Comparison of ENCODE assay signal across 9 cellular contexts in genomic region chr1:101200513-101200912, GRCh38. TPM values are rescaled to one million over a fixed set of nuclear protein-coding genes. Genes with fewer than 3 reads are reported as not detected.
DNase-seq lines count a peak whose midpoint lies in the region; ATAC-seq and TF ChIP-seq lines count a peak whose summit lies in the region.
"Had no signal": no experiment of that assay in that cellular context is flagged by ENCODE, and none has a peak within 500 bp of the region (broad histone marks: within the 10 kb centered on the region; RNA-seq: fewer than 3 reads in every experiment).

No MANE protein-coding gene starts in this region.

- no peaks in the 10 kb centered on the region for H3K36me3 ChIP-seq in GM23248 (ENCODE audit: low read depth)

- in situ Hi-C loops in GM23248 (cut with MboI), result no loop called here
- in situ Hi-C loops in G401 (cut with HindIII; ENCODE audit: low sequenced_read_pairs), result no loop called here

- H3K27ac Mint-ChIP-seq in activated CD4-positive, alpha-beta memory T cell treated with anti-CD3 and anti-CD28 coated beads for 36 hours, result peak overlapping the region; percentile 81

- no peaks in the 10 kb centered on the region for H3K9me3 ChIP-seq in GM23248 (ENCODE audit: low read depth)
- no peaks in the 10 kb centered on the region for H3K9me3 ChIP-seq in right cardiac atrium (ENCODE audit: control insufficient read depth, low read length)

- H2AFZ ChIP-seq in GM23248, result peak overlapping the region; percentile 84

- TF ChIP-seq CTCF in foreskin keratinocyte (conservative IDR thresholded peaks at IDR 0.05), result peak; percentile 5

- peak; percentile 99 for ATAC-seq in foreskin keratinocyte
- ATAC-seq in HG03432 (IDR thresholded peaks at IDR 0.05; ENCODE audit: unreplicated experiment), result no peak
- no peak for ATAC-seq in right cardiac atrium

- POLR2A ChIA-PET in activated CD4-positive, alpha-beta memory T cell treated with anti-CD3 and anti-CD28 coated beads for 36 hours (lab: Charles Lee), result interaction anchor here (3.7 to 3.9 kb wide), 3 partner anchors 22 to 91 kb away, joined by 17 to 109 read pairs (median 78); partner anchors contain the start of gene S1PR1

- H3K4me3 ChIP-seq in GM23248 (peak overlapping the region; percentile 32; the same call in 1 of the 2 replicates), right cardiac atrium (ENCODE audit: low read length) (no peak overlapping the region)

- no peaks in the 10 kb centered on the region for H3K9me2 ChIP-seq in GM23248 (ENCODE audit: insufficient read depth)

- H3K36me3 Mint-ChIP-seq in activated CD4-positive, alpha-beta memory T cell treated with anti-CD3 and anti-CD28 coated beads for 36 hours, result no peaks in the 10 kb centered on the region

- no peaks in the 10 kb centered on the region for H3K79me2 ChIP-seq in GM23248 (ENCODE audit: insufficient read depth)

- CTCF ChIA-PET in activated CD4-positive, alpha-beta memory T cell treated with anti-CD3 and anti-CD28 coated beads for 36 hours (lab: Charles Lee), result interaction anchor here (2.1 to 2.6 kb wide), 2 partner anchors 38 to 88 kb away, joined by 7 to 13 read pairs; no protein-coding TSS in a partner anchor

- H3K27me3 ChIP-seq in GM23248 (replicated peaks; ENCODE audit: insufficient read depth) (no peaks in the 10 kb centered on the region), foreskin keratinocyte (no peaks in the 10 kb centered on the region), right cardiac atrium (ENCODE audit: control insufficient read depth, insufficient read depth) (no peaks in the 10 kb centered on the region)

- peaks cover 41% of the 10 kb centered on the region for H3K4me1 ChIP-seq in GM23248 (ENCODE audit: insufficient read depth)
- peaks cover 18% of the 10 kb centered on the region for H3K4me1 ChIP-seq in foreskin keratinocyte
- peaks cover 8% of the 10 kb centered on the region for H3K4me1 ChIP-seq in right cardiac atrium (ENCODE audit: control insufficient read depth, insufficient read depth, low read length)

- no peak overlapping the region for H3K4me3 Mint-ChIP-seq in activated CD4-positive, alpha-beta memory T cell treated with anti-CD3 and anti-CD28 coated beads for 36 hours

- 0 out of 2 replicates have a peak, but pooled peaks cover 3% of the 10 kb centered on the region for H3F3A ChIP-seq in GM23248 (ENCODE audit: insufficient read depth)

- peak overlapping the region; percentile 54 for H3K9ac ChIP-seq in GM23248

- 3% methylated on average over 2 of the region's 2 CpGs for WGBS in GM23248 (ENCODE audit: low coverage in 1 of 2, low lambda C conversion rate in 2 of 2, missing lambda C conversion rate in 2 of 2), 2 experiments
- WGBS in right cardiac atrium, result 78% methylated on average over 2 of the region's 2 CpGs

- peak overlapping the region; percentile 67 for H3K4me2 ChIP-seq in GM23248 (ENCODE audit: unreplicated experiment)

- no peaks in the 10 kb centered on the region for H3K27me3 Mint-ChIP-seq in activated CD4-positive, alpha-beta memory T cell treated with anti-CD3 and anti-CD28 coated beads for 36 hours

- H3K27ac ChIP-seq in GM23248 (peak overlapping the region; percentile 80), foreskin keratinocyte (no peak overlapping the region), right cardiac atrium (ENCODE audit: low read length) (no peak overlapping the region)

- intact Hi-C loops in activated CD4-positive, alpha-beta memory T cell treated with anti-CD3 and anti-CD28 coated beads for 36 hours (cut with micrococcal nuclease), result no loop called here
- intact Hi-C loops in right cardiac atrium (cut with DNase I), result no loop called here

- peaks cover 46% of the 10 kb centered on the region for H3K4me1 Mint-ChIP-seq in activated CD4-positive, alpha-beta memory T cell treated with anti-CD3 and anti-CD28 coated beads for 36 hours (ENCODE audit: low read depth)

- DNase-seq in 8988T, result peak; percentile 20
- peak; percentile 95 for DNase-seq in GM23248
- DNase-seq in activated CD4-positive, alpha-beta memory T cell treated with anti-CD3 and anti-CD28 coated beads for 36 hours, result no peak
- DNase-seq in foreskin keratinocyte, result peak; percentile 75 to 91
- no peak for DNase-seq in G401 (ENCODE audit: low spot score)
- DNase-seq in right cardiac atrium, result no peak
- DNase-seq in dermis blood vessel endothelial cell, result no peak
- DNase-seq: COR-L47 had no signal

- H3K9me3 Mint-ChIP-seq in activated CD4-positive, alpha-beta memory T cell treated with anti-CD3 and anti-CD28 coated beads for 36 hours, result no peaks in the 10 kb centered on the region

- no peaks in the 10 kb centered on the region for H4K20me1 ChIP-seq in GM23248 (ENCODE audit: insufficient read depth)

RNA-seq across cellular contexts. Expression of gene S1PR1, which starts 36.3 kb away (rescaled TPM):
- 42.6 and 44.3 TPM in 2 replicates for total RNA-seq in GM23248 (2014; rRNA removed; shearing (Covaris generic))
- polyA plus RNA-seq in GM23248 (2016; fragmentation: Nextera tagmentation; extraction: Ambion mirVana), result 48.5 and 52.2 TPM in 2 replicates
- total RNA-seq in activated CD4-positive, alpha-beta memory T cell treated with anti-CD3 and anti-CD28 coated beads for 36 hours, result 100 to 1,000 TPM; 134 to 140 TPM
- total RNA-seq in foreskin keratinocyte, result 16.9 and 24.9 TPM in 2 replicates
- 6.4 and 12.1 TPM in 2 replicates for polyA plus RNA-seq in foreskin keratinocyte
- total RNA-seq in G401 (2014; rRNA removed; shearing (Covaris generic)), result not detected in 2 replicates
- total RNA-seq in right cardiac atrium, result 10 to 100 TPM; 54.2 to 62.4 (median 59.8) TPM
- polyA plus RNA-seq in right cardiac atrium, result 58.0 TPM
- 311 and 394 TPM in 2 replicates for total RNA-seq in dermis blood vessel endothelial cell

Comparison
In these comparisons a context has a peak if more than half of its experiments do, and no peak if none do; other contexts are left out.
1. DNase-seq: peak in 8988T (single experiment), GM23248 (single experiment) and foreskin keratinocyte (2 of 2); none in activated CD4-positive, alpha-beta memory T cell treated with anti-CD3 and anti-CD28 coated beads for 36 hours (single experiment), G401 (single experiment), right cardiac atrium (0 of 3) and dermis blood vessel endothelial cell (single experiment).
2. RNA of gene S1PR1, which starts 36.3 kb away (total RNA-seq): 311 to 394 TPM in dermis blood vessel endothelial cell, 134 to 140 TPM in activated CD4-positive, alpha-beta memory T cell treated with anti-CD3 and anti-CD28 coated beads for 36 hours, 54.2 to 62.4 TPM in right cardiac atrium, 42.6 to 44.3 TPM in GM23248 and 16.9 to 24.9 TPM in foreskin keratinocyte; not detected in G401; every median in the first group is over 10 times any median in the second.